In the genomic region with DNA sequence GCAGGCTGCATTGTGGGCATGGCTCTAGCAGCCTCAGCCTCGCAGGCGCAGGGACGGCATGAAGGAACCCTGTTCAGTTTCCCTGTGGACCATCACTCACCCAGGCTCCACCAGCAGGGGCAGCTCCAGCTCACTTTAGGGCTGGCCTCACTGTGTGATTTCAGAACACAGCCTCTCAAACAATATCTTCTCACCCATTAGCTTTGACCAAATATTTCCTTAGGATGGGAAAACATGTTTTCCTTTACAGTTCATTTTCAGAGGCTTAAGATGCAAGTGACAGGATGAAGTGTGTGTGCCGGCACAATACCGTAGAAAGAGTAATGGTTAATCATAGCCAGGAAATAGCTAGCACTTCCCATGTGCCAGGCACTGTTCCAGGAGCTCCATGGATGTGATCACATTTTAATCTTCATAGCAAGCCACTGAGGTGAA, we compare ENCODE assay signal across 18 cellular contexts. TPM values are rescaled to one million over a fixed set of nuclear protein-coding genes. Genes with fewer than 3 reads are reported as not detected.
DNase-seq lines count a peak whose midpoint lies in the region; ATAC-seq and TF ChIP-seq lines count a peak whose summit lies in the region.
"Had no signal": no experiment of that assay in that cellular context is flagged by ENCODE, and none has a peak within 500 bp of the region (broad histone marks: within the 10 kb centered on the region; RNA-seq: fewer than 3 reads in every experiment).

No MANE protein-coding gene starts in this region.

- H3K9me3 Mint-ChIP-seq in activated T-helper 2 cell treated with anti-CD3 and anti-CD28 coated beads, Interferon-gamma antibody, Interleukin-2, Interleukin-4, amounts not matched to agents 10 μg/mL and 5 μg/mL and 100 μg/mL, durations not matched to agents 14 hours and 24 hours and 36 hours: no peaks in the 10 kb centered on the region
- H3K9me3 Mint-ChIP-seq: activated B cell treated with CpG ODN at 0.5 μM for 24 hours, nephron progenitor cell had no signal

- intact Hi-C loops in activated T-helper 2 cell treated with anti-CD3 and anti-CD28 coated beads, Interferon-gamma antibody, Interleukin-2, Interleukin-4, amounts not matched to agents 10 μg/mL and 5 μg/mL and 100 μg/mL, durations not matched to agents 14 hours and 24 hours and 36 hours (cut with micrococcal nuclease): loop anchor here (5.0 kb wide), 1 partner anchor 109 kb away; no protein-coding TSS in a partner anchor

- H3K27ac ChIP-seq in DND-41 (ENCODE audit: low read length) (no peak overlapping the region), OCI-LY1 (ENCODE audit: low read depth, low read length, poor library complexity, severe bottlenecking) (no peak overlapping the region)
- H3K27ac ChIP-seq: ascending aorta had no signal

- H3K36me3 ChIP-seq in DND-41 (ENCODE audit: insufficient read depth, low read length): peaks cover 15% of the 10 kb centered on the region
- H3K36me3 ChIP-seq in OCI-LY1 (ENCODE audit: insufficient read depth, low read length): peaks cover 11% of the 10 kb centered on the region; the same call in 1 of the 2 replicates
- H3K36me3 ChIP-seq: BE2C had no signal

- H4K20me1 ChIP-seq in DND-41 (ENCODE audit: insufficient read depth, low read length): no peaks in the 10 kb centered on the region
- H4K20me1 ChIP-seq in OCI-LY1 (ENCODE audit: insufficient read depth, low read length): no peaks in the 10 kb centered on the region

- peaks cover 6% of the 10 kb centered on the region for H3K36me3 Mint-ChIP-seq in activated T-helper 2 cell treated with anti-CD3 and anti-CD28 coated beads, Interferon-gamma antibody, Interleukin-2, Interleukin-4, amounts not matched to agents 10 μg/mL and 5 μg/mL and 100 μg/mL, durations not matched to agents 14 hours and 24 hours and 36 hours (ENCODE audit: low read depth)

- H3K4me2 ChIP-seq in DND-41 (ENCODE audit: insufficient read depth, low read length) (no peak overlapping the region), OCI-LY1 (ENCODE audit: low read length) (no peak overlapping the region)

- H3K79me2 ChIP-seq in DND-41 (ENCODE audit: insufficient read depth, low read length): no peaks in the 10 kb centered on the region
- H3K79me2 ChIP-seq in OCI-LY1 (ENCODE audit: insufficient read depth, low read length): no peaks in the 10 kb centered on the region

- H3K9ac ChIP-seq in DND-41 (ENCODE audit: low read depth, low read length): no peak overlapping the region
- H3K9ac ChIP-seq in OCI-LY1 (ENCODE audit: low read length): no peak overlapping the region

- H3K27ac Mint-ChIP-seq in activated T-helper 2 cell treated with anti-CD3 and anti-CD28 coated beads, Interferon-gamma antibody, Interleukin-2, Interleukin-4, amounts not matched to agents 10 μg/mL and 5 μg/mL and 100 μg/mL, durations not matched to agents 14 hours and 24 hours and 36 hours: no peak overlapping the region
- H3K27ac Mint-ChIP-seq: activated B cell treated with CpG ODN at 0.5 μM for 24 hours, nephron progenitor cell had no signal

- H3K4me3 ChIP-seq in DND-41 (ENCODE audit: low read depth in 1 of 2, low read length in 2 of 2) (no peak overlapping the region), OCI-LY1 (ENCODE audit: low read depth, low read length, poor library complexity, severe bottlenecking) (no peak overlapping the region)
- H3K4me3 ChIP-seq: ascending aorta had no signal

- H2AFZ ChIP-seq in DND-41 (ENCODE audit: low read depth, low read length) (no peak overlapping the region), OCI-LY1 (ENCODE audit: low read length) (no peak overlapping the region)

- no peak for ATAC-seq in DND-41 (ENCODE audit: insufficient read depth, low read depth)
- ATAC-seq: right cardiac atrium had no signal

- H3K27me3 ChIP-seq in DND-41 (ENCODE audit: insufficient read depth, low read length, poor library complexity): no peaks in the 10 kb centered on the region
- H3K27me3 ChIP-seq in OCI-LY1 (ENCODE audit: insufficient read depth, low read length): no peaks in the 10 kb centered on the region
- H3K27me3 ChIP-seq: ascending aorta, BE2C had no signal

- no peaks in the 10 kb centered on the region for H3K9me2 ChIP-seq in OCI-LY1 (ENCODE audit: low read depth, low read length)

- H3K4me1 Mint-ChIP-seq in activated T-helper 2 cell treated with anti-CD3 and anti-CD28 coated beads, Interferon-gamma antibody, Interleukin-2, Interleukin-4, amounts not matched to agents 10 μg/mL and 5 μg/mL and 100 μg/mL, durations not matched to agents 14 hours and 24 hours and 36 hours (ENCODE audit: low read depth): peaks cover 6% of the 10 kb centered on the region
- H3K4me1 Mint-ChIP-seq: activated B cell treated with CpG ODN at 0.5 μM for 24 hours had no signal

- no peaks in the 10 kb centered on the region for H3K27me3 Mint-ChIP-seq in activated T-helper 2 cell treated with anti-CD3 and anti-CD28 coated beads, Interferon-gamma antibody, Interleukin-2, Interleukin-4, amounts not matched to agents 10 μg/mL and 5 μg/mL and 100 μg/mL, durations not matched to agents 14 hours and 24 hours and 36 hours (ENCODE audit: low read depth)
- H3K27me3 Mint-ChIP-seq: activated B cell treated with CpG ODN at 0.5 μM for 24 hours had no signal

- in situ Hi-C loops in KBM-7 (cut with MboI; ENCODE audit: low pct_unique_long_range_greater_than_20kb, low sequenced_read_pairs): no loop called here

- H3K4me1 ChIP-seq in DND-41 (ENCODE audit: insufficient read depth, low read length) (no peaks in the 10 kb centered on the region), OCI-LY1 (ENCODE audit: insufficient read depth, low read length, severe bottlenecking) (no peaks in the 10 kb centered on the region)
- H3K4me1 ChIP-seq: ascending aorta, BE2C had no signal

- TF ChIP-seq CTCF in DND-41 (IDR thresholded peaks at IDR 0.05; ENCODE audit: borderline replicate concordance, extremely low read depth, low read length, poor library complexity, severe bottlenecking): peak; percentile 15
- 0 out of 2 replicates have a peak, but pooled peaks have one; percentile 25 for TF ChIP-seq CTCF in OCI-LY1 (IDR thresholded peaks at IDR 0.05; ENCODE audit: low read length)

- H3K9me3 ChIP-seq in DND-41 (ENCODE audit: insufficient read depth, low read length, severe bottlenecking) (no peaks in the 10 kb centered on the region), OCI-LY1 (ENCODE audit: low read length) (no peaks in the 10 kb centered on the region)
- H3K9me3 ChIP-seq: ascending aorta, BE2C had no signal

- no peaks in the 10 kb centered on the region for H3F3A ChIP-seq in OCI-LY1 (ENCODE audit: insufficient read depth, low read length)

- DNase-seq in DND-41 (no peak), dermis blood vessel endothelial cell (peak; percentile 79), lung microvascular endothelial cell (ENCODE audit: low read depth in 2 of 2) (peak; percentile 32 to 84), KBM-7 (no peak), putamen (ENCODE audit: low spot score) (no peak)
- no peak for DNase-seq in activated T-helper 2 cell treated with anti-CD3 and anti-CD28 coated beads, Interferon-gamma antibody, Interleukin-2, Interleukin-4, amounts not matched to agents 10 μg/mL and 5 μg/mL and 100 μg/mL, durations not matched to agents 14 hours and 24 hours and 36 hours (ENCODE audit: low spot score)
- no peak for DNase-seq in effector CD8-positive, alpha-beta T cell (lab: John Stamatoyannopoulos, UW)
- DNase-seq: activated B cell treated with CpG ODN at 0.5 μM for 24 hours; activated gamma-delta T cell treated with Interleukin-2 at 50 U/mL for 16 hours; BE2C; mammary epithelial cell; NCI-H2029 treated with DMSO at 0.1 percent for 48 hours; NCI-H69; nephron progenitor cell; right cardiac atrium; stimulated activated CD4-positive, alpha-beta T cell treated with anti-CD3 and anti-CD28 coated beads, Interleukin-1b, Interleukin-23, amount 100 ng/mL, for 48 hours had no signal

- no peak overlapping the region for H3K4me3 Mint-ChIP-seq in activated T-helper 2 cell treated with anti-CD3 and anti-CD28 coated beads, Interferon-gamma antibody, Interleukin-2, Interleukin-4, amounts not matched to agents 10 μg/mL and 5 μg/mL and 100 μg/mL, durations not matched to agents 14 hours and 24 hours and 36 hours (ENCODE audit: low read depth)
- H3K4me3 Mint-ChIP-seq: activated B cell treated with CpG ODN at 0.5 μM for 24 hours, nephron progenitor cell had no signal

RNA-seq across cellular contexts. Expression of gene LANCL2, which starts 58.2 kb away (rescaled TPM):
- total RNA-seq in dermis blood vessel endothelial cell (14.0 and 26.3 TPM in 2 replicates), lung microvascular endothelial cell (11.5 and 12.6 TPM in 2 replicates)
- 8.6 and 9.5 TPM in 2 replicates for total RNA-seq in activated T-helper 2 cell treated with anti-CD3 and anti-CD28 coated beads, Interferon-gamma antibody, Interleukin-2, Interleukin-4, amounts not matched to agents 10 μg/mL and 5 μg/mL and 100 μg/mL, durations not matched to agents 14 hours and 24 hours and 36 hours

Comparison
In these comparisons a context has a peak if more than half of its experiments do, and no peak if none do; other contexts are left out.
1. DNase-seq: peak in dermis blood vessel endothelial cell (single experiment) and lung microvascular endothelial cell (2 of 2); none in DND-41 (single experiment), KBM-7 (single experiment), activated T-helper 2 cell treated with anti-CD3 and anti-CD28 coated beads, Interferon-gamma antibody, Interleukin-2, Interleukin-4, amounts not matched to agents 10 μg/mL and 5 μg/mL and 100 μg/mL, durations not matched to agents 14 hours and 24 hours and 36 hours (single experiment), effector CD8-positive, alpha-beta T cell (single experiment) and putamen (single experiment).